17 cellular contexts compared by ENCODE assay signal in the genomic region with DNA sequence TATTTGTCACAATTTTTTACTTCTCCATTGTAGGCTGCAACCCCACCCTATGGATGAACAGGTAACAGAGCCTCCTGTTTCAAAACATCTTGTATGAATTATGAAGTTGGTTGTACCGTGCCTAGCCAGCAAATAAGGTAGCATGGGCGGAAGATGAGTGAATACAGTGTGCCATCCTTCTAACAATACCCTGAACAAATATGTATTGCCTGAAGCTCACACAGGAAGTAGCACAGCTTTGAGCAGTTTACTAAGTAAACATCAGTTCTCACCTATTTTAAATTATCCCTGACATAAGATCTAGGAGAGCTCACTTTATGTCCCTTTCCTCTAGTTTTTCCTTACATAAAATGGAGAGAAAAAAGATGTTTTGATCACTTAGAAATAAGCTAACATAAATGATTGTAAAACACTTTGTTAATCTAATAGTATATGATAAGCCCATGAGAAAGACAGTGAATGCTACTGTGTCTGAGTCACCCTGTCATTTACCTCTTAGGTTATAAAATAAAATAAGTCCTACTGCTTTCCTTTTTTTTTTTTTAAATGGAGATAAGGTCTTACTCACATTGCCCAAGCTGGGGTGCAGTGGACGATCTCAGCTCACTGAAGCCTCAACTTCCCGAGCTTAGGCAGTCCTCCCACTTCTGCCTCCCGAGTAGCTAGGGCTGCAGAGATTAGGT. TPM values are rescaled to one million over a fixed set of nuclear protein-coding genes. Genes with fewer than 3 reads are reported as not detected.
DNase-seq lines count a peak whose midpoint lies in the region; ATAC-seq and TF ChIP-seq lines count a peak whose summit lies in the region.
"Had no signal": no experiment of that assay in that cellular context is flagged by ENCODE, and none has a peak within 500 bp of the region (broad histone marks: within the 10 kb centered on the region; RNA-seq: fewer than 3 reads in every experiment).

No MANE protein-coding gene starts in this region.

- TF ChIP-seq CTCF in omental fat pad (IDR thresholded peaks at IDR 0.05): no peak

- ATAC-seq in left colon: peak; percentile 89
- ATAC-seq in omental fat pad (ENCODE audit: low FRiP score): no peak
- ATAC-seq: heart right ventricle; stimulated activated naive CD8-positive, alpha-beta T cell treated with anti-CD3 and anti-CD28 coated beads, Interleukin-15, amount 100 ng/mL, for 72 hours had no signal

- intact Hi-C loops in left colon (cut with DNase I, micrococcal nuclease): no loop called here

- DNase-seq in DMS153 treated with DMSO at 0.1 percent for 48 hours (lab: John Stamatoyannopoulos, UW; ENCODE audit: unreplicated experiment) (peak; percentile 58), HT1080 (ENCODE audit: low read depth) (peak; percentile 3), NCI-H774 (lab: John Stamatoyannopoulos, UW) (peak; percentile 9), left colon (no peak), omental fat pad (ENCODE audit: low spot score) (no peak), cerebellar cortex (ENCODE audit: low spot score) (no peak), anterior cingulate cortex (lab: John Stamatoyannopoulos, UW) (no peak)
- DNase-seq: activated CD4-positive, CD25-positive, alpha-beta regulatory T cell; activated CD8-positive, alpha-beta memory T cell treated with anti-CD3 and anti-CD28 coated beads for 24 hours; activated T-cell treated with anti-CD3 and anti-CD28 coated beads, Interleukin-2, amount 50 U/mL, for 48 hours; AML-193; GM23248; heart right ventricle; islet precursor cell; NCI-H524; SIG-M5; stimulated activated naive CD8-positive, alpha-beta T cell treated with anti-CD3 and anti-CD28 coated beads, Interleukin-15, amount 100 ng/mL, for 72 hours had no signal

RNA-seq across cellular contexts. Expression of a gene that starts 36.6 kb away (rescaled TPM):
- total RNA-seq in HT1080 (2014; rRNA removed; shearing (Covaris generic)): 97.5 and 109 TPM in 2 replicates
- polyA plus RNA-seq in HT1080 (2015; cell fraction: cytosol; rRNA removed): 106 and 122 TPM in 2 replicates
- 90.2 and 97.9 TPM in 2 replicates for polyA plus RNA-seq in HT1080 (2015; cell fraction: nucleus; rRNA removed)
- total RNA-seq in left colon: 10 to 100 TPM; 79.3 to 86.0 TPM
- 10 to 100 TPM; 49.0 to 61.2 (median 51.0) TPM for total RNA-seq in omental fat pad

Comparison
In these comparisons a context has a peak if more than half of its experiments do, and no peak if none do; other contexts are left out.
1. DNase-seq: peak in DMS153 treated with DMSO at 0.1 percent for 48 hours (single experiment), HT1080 (single experiment) and NCI-H774 (single experiment); none in left colon (0 of 2), omental fat pad (single experiment), cerebellar cortex (single experiment) and anterior cingulate cortex (0 of 58).